8 cellular contexts compared by ENCODE assay signal in genomic region chr6:31897612-31898199, GRCh38. TPM values are rescaled to one million over a fixed set of nuclear protein-coding genes. Genes with fewer than 3 reads are reported as not detected.
A peak's percentile ranks its signal among the peaks of the same experiment; 100 is the strongest.
DNase-seq lines count a peak whose midpoint lies in the region; ATAC-seq and TF ChIP-seq lines count a peak whose summit lies in the region.

EHMT2 (minus strand) TSS chr6:31897698; CDS start chr6:31897677, 21 bp downstream.

- H3K79me2 ChIP-seq in Loucy (ENCODE audit: insufficient read depth, low read length), result peaks cover 63% of the 10 kb centered on the region
- peaks cover 35% of the 10 kb centered on the region for H3K79me2 ChIP-seq in neural cell (replicated peaks; ENCODE audit: insufficient read depth, low read length)

- peak within 1 kb of the TSS; percentile 74 for H3K27ac ChIP-seq in neural cell (ENCODE audit: low read length)

- H4K20me1 ChIP-seq in Loucy (ENCODE audit: insufficient read depth, low read length, poor library complexity, severe bottlenecking) (peaks cover 26% of the 10 kb centered on the region), neural cell (ENCODE audit: insufficient read depth) (no peaks in the 10 kb centered on the region)

- peaks cover 14% of the 10 kb centered on the region; the same call in 1 of the 2 replicates for H3K36me3 ChIP-seq in Loucy (ENCODE audit: insufficient read depth, low read length)
- peaks cover 6% of the 10 kb centered on the region for H3K36me3 ChIP-seq in neural cell (ENCODE audit: insufficient read depth, low read length)

- H2AFZ ChIP-seq in Loucy (ENCODE audit: low read length) (peak within 1 kb of the TSS; percentile 85), neural cell (ENCODE audit: low read depth, low read length) (peak within 1 kb of the TSS; percentile 58)

- peak within 1 kb of the TSS; percentile 79 for H3K4me3 ChIP-seq in Loucy (ENCODE audit: low read length, poor library complexity, severe bottlenecking)
- H3K4me3 ChIP-seq in neural cell (ENCODE audit: low read length), result peak within 1 kb of the TSS; percentile 98

- ATAC-seq in GM21526 (IDR thresholded peaks at IDR 0.05; ENCODE audit: low FRiP score, unreplicated experiment), result peak; percentile 49
- peak; percentile 73 for ATAC-seq in stimulated activated naive CD8-positive, alpha-beta T cell treated with anti-CD3 and anti-CD28 coated beads, Interleukin-15, amount 100 ng/mL, for 72 hours

- H3K9me3 Mint-ChIP-seq in stimulated activated naive CD8-positive, alpha-beta T cell treated with anti-CD3 and anti-CD28 coated beads, Interleukin-15, amount 100 ng/mL, for 72 hours, result no peaks in the 10 kb centered on the region

- H3F3A ChIP-seq in Loucy (ENCODE audit: low read depth), result no peaks in the 10 kb centered on the region
- no peaks in the 10 kb centered on the region for H3F3A ChIP-seq in neural cell (ENCODE audit: insufficient read depth, low read length, poor library complexity, severe bottlenecking)

- H3K27me3 ChIP-seq in Loucy (ENCODE audit: insufficient read depth, low read length, poor library complexity, severe bottlenecking) (peaks cover 4% of the 10 kb centered on the region), neural cell (ENCODE audit: insufficient read depth, low read depth, low read length) (no peaks in the 10 kb centered on the region)

- H3K27me3 Mint-ChIP-seq in stimulated activated naive CD8-positive, alpha-beta T cell treated with anti-CD3 and anti-CD28 coated beads, Interleukin-15, amount 100 ng/mL, for 72 hours, result no peaks in the 10 kb centered on the region

- peaks cover 43% of the 10 kb centered on the region for H3K4me1 ChIP-seq in Loucy (ENCODE audit: insufficient read depth, low read length, poor library complexity, severe bottlenecking)

- H3K9me3 ChIP-seq in Loucy (ENCODE audit: insufficient read depth, low read depth, low read length) (no peaks in the 10 kb centered on the region), neural cell (ENCODE audit: low read length) (no peaks in the 10 kb centered on the region)

- H3K9ac ChIP-seq in Loucy (ENCODE audit: low read depth, low read length, poor library complexity, severe bottlenecking), result peak within 1 kb of the TSS; percentile 83
- H3K9ac ChIP-seq in neural cell (ENCODE audit: low read length), result peak within 1 kb of the TSS; percentile 87

- no peak for TF ChIP-seq EP300 in neural cell (conservative IDR thresholded peaks at IDR 0.05; ENCODE audit: poor library complexity, severe bottlenecking)

- TF ChIP-seq CTCF in Loucy (conservative IDR thresholded peaks at IDR 0.05; ENCODE audit: low read length) (no peak), neural cell (IDR thresholded peaks at IDR 0.05; ENCODE audit: poor library complexity, severe bottlenecking) (peak; percentile 48)

- no peaks in the 10 kb centered on the region for H3K9me2 ChIP-seq in Loucy (replicated peaks; ENCODE audit: low read depth, low read length)
- H3K9me2 ChIP-seq in neural cell (ENCODE audit: insufficient read depth, low read length), result no peaks in the 10 kb centered on the region

- peak within 1 kb of the TSS; percentile 92 to 97 for H3K4me3 Mint-ChIP-seq in stimulated activated naive CD8-positive, alpha-beta T cell treated with anti-CD3 and anti-CD28 coated beads, Interleukin-15, amount 100 ng/mL, for 72 hours

- TF ChIP-seq RAD21 in neural cell (conservative IDR thresholded peaks at IDR 0.05), result peak; percentile 20

- peaks cover 51% of the 10 kb centered on the region for H3K4me1 Mint-ChIP-seq in stimulated activated naive CD8-positive, alpha-beta T cell treated with anti-CD3 and anti-CD28 coated beads, Interleukin-15, amount 100 ng/mL, for 72 hours

- peak within 1 kb of the TSS; percentile 98 for H3K4me2 ChIP-seq in Loucy (ENCODE audit: low read depth, low read length, poor library complexity, severe bottlenecking)
- peak within 1 kb of the TSS; percentile 90 for H3K4me2 ChIP-seq in neural cell (ENCODE audit: low read length)

- H3K27ac Mint-ChIP-seq in stimulated activated naive CD8-positive, alpha-beta T cell treated with anti-CD3 and anti-CD28 coated beads, Interleukin-15, amount 100 ng/mL, for 72 hours, result peak within 1 kb of the TSS; percentile 87 to 98

- DNase-seq in COLO668 (lab: John Stamatoyannopoulos, UW; ENCODE audit: unreplicated experiment) (peak; percentile 88), SHP77 treated with DMSO at 0.1 percent for 48 hours (lab: John Stamatoyannopoulos, UW) (peak; percentile 69), fibroblast of the conjunctiva (ENCODE audit: low read depth) (peak; percentile 45)
- DNase-seq in activated effector memory CD4-positive, alpha-beta T cell treated with anti-CD3 and anti-CD28 coated beads, Interleukin-2, amount 50 U/mL, for 16 hours, result peak; percentile 95
- peak; percentile 86 to 87 for DNase-seq in stimulated activated naive CD8-positive, alpha-beta T cell treated with anti-CD3 and anti-CD28 coated beads, Interleukin-15, amount 100 ng/mL, for 72 hours

TF ChIP-seq in neural cell, 6 proteins besides CTCF, POLR2A, EP300 and RAD21:
- TF ChIP-seq POLR2AphosphoS5 (IDR thresholded peaks at IDR 0.05) (peak; percentile 69), MXI1 (conservative IDR thresholded peaks at IDR 0.05; ENCODE audit: poor library complexity, severe bottlenecking) (peak; percentile 76), TAF1 (IDR thresholded peaks at IDR 0.05; ENCODE audit: low read depth) (peak; percentile 71), REST (IDR thresholded peaks at IDR 0.05; ENCODE audit: borderline replicate concordance) (peak; percentile 67), SMC3 (conservative IDR thresholded peaks at IDR 0.05; ENCODE audit: poor library complexity) (no peak), EZH2 (IDR thresholded peaks at IDR 0.05; ENCODE audit: borderline replicate concordance, insufficient read depth, low read length, poor library complexity, severe bottlenecking) (no peak)

RNA-seq across cellular contexts. Expression of gene EHMT2, which starts in this region (rescaled TPM):
- polyA plus RNA-seq in neural cell, result 102 and 121 TPM in 2 replicates
- 114 and 128 TPM in 2 replicates for polyA minus RNA-seq in neural cell

Comparison
In these comparisons a context has a peak if more than half of its experiments do, and no peak if none do; other contexts are left out.
1. Peak in every context shown above with its lines: DNase-seq, ATAC-seq, H3K4me3 ChIP-seq and H3K27ac ChIP-seq.
2. DNase-seq: peak in every context shown above with its lines; median percentile 95 in activated effector memory CD4-positive, alpha-beta T cell treated with anti-CD3 and anti-CD28 coated beads, Interleukin-2, amount 50 U/mL, for 16 hours; 88 in COLO668; 86 in stimulated activated naive CD8-positive, alpha-beta T cell treated with anti-CD3 and anti-CD28 coated beads, Interleukin-15, amount 100 ng/mL, for 72 hours; 69 in SHP77 treated with DMSO at 0.1 percent for 48 hours; 45 in fibroblast of the conjunctiva.